1 cellular context compared by ENCODE assay signal in the genomic region with DNA sequence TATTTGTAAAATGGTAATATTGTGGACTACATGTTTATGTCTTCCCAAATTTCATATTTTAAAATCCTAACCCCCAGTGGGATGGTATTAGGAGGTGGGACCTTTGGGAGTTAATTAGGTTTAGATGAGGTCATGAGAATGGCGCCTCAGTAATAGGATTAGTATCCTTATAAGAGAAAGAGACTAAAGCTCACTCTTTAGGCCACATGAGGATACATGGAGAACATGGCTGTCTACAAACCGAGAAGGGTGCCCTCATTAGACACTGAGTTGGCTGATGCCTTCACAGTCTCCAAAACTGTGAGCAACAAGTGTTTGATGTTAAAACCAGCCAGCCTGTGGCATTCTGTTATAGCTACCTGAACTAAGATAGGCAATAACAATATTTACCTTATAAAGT.
TF ChIP-seq lines count a peak whose summit lies in the region.

No MANE protein-coding gene starts in this region.

TF ChIP-seq in IMR-90, 13 proteins besides CTCF, POLR2A, EP300 and RAD21:
- TF ChIP-seq SMC3 (IDR thresholded peaks at IDR 0.05; ENCODE audit: low read depth, low read length) (no peak), RCOR1 (IDR thresholded peaks at IDR 0.05; ENCODE audit: insufficient replicate concordance, low read length) (no peak), BHLHE40 (IDR thresholded peaks at IDR 0.05; ENCODE audit: low read depth, low read length) (no peak), NFE2L2 (IDR thresholded peaks at IDR 0.05; ENCODE audit: low read depth, low read length) (no peak), MXI1 (IDR thresholded peaks at IDR 0.05; ENCODE audit: borderline replicate concordance, low read depth, low read length) (no peak), MAFK (IDR thresholded peaks at IDR 0.05; ENCODE audit: low read depth, low read length) (no peak), RFX5 (IDR thresholded peaks at IDR 0.05; ENCODE audit: low read depth, low read length) (no peak), FOS (IDR thresholded peaks at IDR 0.05; ENCODE audit: low read depth, low read length) (no peak)
